ENCODE assay signal across 1 cellular context in genomic region chr15:58049520-58050227, GRCh38.
TF ChIP-seq lines count a peak whose summit lies in the region.

No MANE protein-coding gene starts in this region.

TF ChIP-seq in HEK293, 187 proteins besides CTCF, POLR2A, EP300 and RAD21 (continued from another document):
- no peak for TF ChIP-seq ZNF398 (tag by site-specific recombination; IDR thresholded peaks at IDR 0.05)
- peak; percentile 29; the same call in 1 of the 2 replicates for TF ChIP-seq FEZF1 (tag by site-specific recombination; IDR thresholded peaks at IDR 0.05)
- TF ChIP-seq ZNF266 (tag by site-specific recombination; IDR thresholded peaks at IDR 0.05; ENCODE audit: low read depth), result no peak
- TF ChIP-seq EGR2 (tag by site-specific recombination; IDR thresholded peaks at IDR 0.05; ENCODE audit: low read depth), result 0 out of 2 replicates have a peak, but pooled peaks have one; percentile 31
- TF ChIP-seq ZNF239 (tag by site-specific recombination; IDR thresholded peaks at IDR 0.05), result no peak
